In the genomic region with DNA sequence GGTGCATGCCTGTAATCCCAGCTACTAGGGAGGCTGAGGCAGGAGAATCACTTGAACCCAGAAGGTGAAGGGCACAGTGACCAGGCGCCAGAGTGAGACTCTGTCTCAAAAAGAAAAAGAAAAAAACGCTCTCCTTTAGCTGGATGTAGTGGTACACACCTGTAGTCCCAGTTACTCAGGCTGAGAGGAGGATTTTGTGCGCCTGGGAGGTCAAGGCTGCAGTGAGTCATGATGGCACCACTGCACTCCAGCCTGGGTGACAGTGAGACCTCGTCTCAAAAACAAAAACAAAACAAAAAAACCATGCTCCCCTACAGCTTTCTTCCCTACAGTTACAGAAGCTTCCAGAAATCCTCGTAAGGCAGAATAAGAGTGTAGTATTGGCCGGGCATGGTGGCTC, we compare ENCODE assay signal across 5 cellular contexts. TPM values are rescaled to one million over a fixed set of nuclear protein-coding genes. Genes with fewer than 3 reads are reported as not detected.
"Had no signal": no experiment of that assay in that cellular context is flagged by ENCODE, and none has a peak within 500 bp of the region (broad histone marks: within the 10 kb centered on the region; RNA-seq: fewer than 3 reads in every experiment).

No MANE protein-coding gene starts in this region.

- H3K9me3 Mint-ChIP-seq: GM23338, H9 had no signal

- H3K27me3 Mint-ChIP-seq: IgD-negative memory B cell had no signal

- H3K4me2 ChIP-seq: GM23338 had no signal

- H3K4me3 ChIP-seq: GM23338 had no signal

- H3K36me3 Mint-ChIP-seq: IgD-negative memory B cell had no signal

- DNase-seq: H9, KBM-7 had no signal

- H3K4me3 Mint-ChIP-seq: GM23338, H9, IgD-negative memory B cell had no signal

- H3K27ac Mint-ChIP-seq: GM23338, H9, IgD-negative memory B cell had no signal

RNA-seq across cellular contexts. Expression of gene ST6GALNAC1, which starts 33.1 kb away (rescaled TPM):
- total RNA-seq: GM23338, H1, H9 had no signal
- polyA plus RNA-seq: GM23338, H1 had no signal
